In genomic region chr20:63771046-63771707, GRCh38 we compare ENCODE assay signal across 23 cellular contexts. TPM values are rescaled to one million over a fixed set of nuclear protein-coding genes. Genes with fewer than 3 reads are reported as not detected.
"Had no signal": no experiment of that assay in that cellular context is flagged by ENCODE, and none has a peak within 500 bp of the region (broad histone marks: within the 10 kb centered on the region; RNA-seq: fewer than 3 reads in every experiment).

No MANE protein-coding gene starts in this region.

- H3K36me3 ChIP-seq: neural progenitor cell, uterus had no signal

- H2AFZ ChIP-seq: neural progenitor cell had no signal

- H3K4me3 ChIP-seq: coronary artery, mucosa of descending colon, neural progenitor cell, psoas muscle, sigmoid colon, skin epidermis, thyroid gland, upper lobe of left lung, uterus had no signal

- H3K27ac ChIP-seq: coronary artery, neural progenitor cell, psoas muscle, sigmoid colon, skin epidermis, thyroid gland, upper lobe of left lung, uterus had no signal

- H3K9me3 ChIP-seq: mucosa of descending colon, psoas muscle, sigmoid colon, thyroid gland, upper lobe of left lung, uterus had no signal

- ATAC-seq: left lobe of liver; mucosa of descending colon; naive thymus-derived CD8-positive, alpha-beta T cell; psoas muscle had no signal

- H3K27me3 ChIP-seq: neural progenitor cell, thyroid gland, upper lobe of left lung, uterus had no signal

- H3K9ac ChIP-seq: neural progenitor cell had no signal

- DNase-seq: effector CD4-positive, alpha-beta T cell; endodermal cell; erythroblast; foreskin melanocyte; head of caudate nucleus; hippocampal formation; kidney glomerular epithelial cell; mammary epithelial cell; mucosa of descending colon; naive thymus-derived CD8-positive, alpha-beta T cell; occipital lobe; psoas muscle; retina; sigmoid colon; stimulated activated CD4-positive, alpha-beta T cell treated with anti-CD3 and anti-CD28 coated beads, Interleukin-12 subunit alpha, Interleukin-12 subunit beta, amount 100 ng/mL, for 4 hours; stimulated activated naive CD4-positive, alpha-beta T cell treated with Interleukin-2 at 50 U/mL for 16 hours; thyroid gland; uterus had no signal

- H3K4me2 ChIP-seq: neural progenitor cell had no signal

- H3K4me1 ChIP-seq: uterus had no signal

RNA-seq across cellular contexts. Expression of gene ZBTB46, which starts 59.9 kb away (rescaled TPM):
- total RNA-seq: naive thymus-derived CD8-positive, alpha-beta T cell had no signal
